8 cellular contexts compared by ENCODE assay signal in the genomic region with DNA sequence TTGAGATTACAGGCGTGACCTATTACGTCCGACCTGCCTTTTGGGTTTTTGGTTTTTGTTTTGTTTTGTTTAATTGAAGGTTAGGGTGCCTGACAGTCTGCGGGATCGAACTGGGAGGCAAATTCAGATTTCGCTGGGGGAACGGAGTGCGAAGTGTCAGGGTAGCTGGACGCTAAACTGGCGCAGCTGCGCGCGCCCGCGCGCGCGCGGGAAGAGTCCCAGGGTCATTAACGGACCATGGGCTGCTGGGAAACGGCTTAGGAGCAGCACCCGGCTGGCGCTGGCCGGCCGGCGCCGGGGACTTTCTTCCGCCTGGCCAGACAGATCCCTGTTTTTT. TPM values are rescaled to one million over a fixed set of nuclear protein-coding genes. Genes with fewer than 3 reads are reported as not detected.
A peak's percentile ranks its signal among the peaks of the same experiment; 100 is the strongest.
DNase-seq lines count a peak whose midpoint lies in the region; ATAC-seq, FAIRE-seq and TF ChIP-seq lines count a peak whose summit lies in the region.

No MANE protein-coding gene starts in this region.

- peak; percentile 79 for DNase-seq in NCI-H226
- peak in 3 of 4 experiments; percentile 51 to 53 (median 53) for DNase-seq in activated CD4-positive, CD25-positive, alpha-beta regulatory T cell (lab: John Stamatoyannopoulos, UW)
- DNase-seq in endothelial cell (ENCODE audit: low spot score), result peak; percentile 72
- no peak for DNase-seq in kidney glomerular epithelial cell (lab: John Stamatoyannopoulos, UW)

- peak overlapping the region; percentile 90 for H3K4me3 ChIP-seq in mesodermal cell (ENCODE audit: extremely low read depth, insufficient read depth, low read length, poor library complexity, severe bottlenecking)

- peak overlapping the region; percentile 98 for H3K4me3 Mint-ChIP-seq in endothelial cell (ENCODE audit: unreplicated experiment)
- H3K4me3 Mint-ChIP-seq in stimulated activated memory B cell treated with anti-CD40 and anti-IgM and Interleukin-4, amounts not matched to agents 10 μg/mL and 1 μg/mL and 100 μg/mL, for 72 hours, result peak overlapping the region; percentile 93

- TF ChIP-seq CTCF in endothelial cell (IDR thresholded peaks at IDR 0.05; ENCODE audit: unreplicated experiment), result no peak

- peaks cover 25% of the 10 kb centered on the region for H3K4me1 Mint-ChIP-seq in endothelial cell (ENCODE audit: unreplicated experiment)
- peaks cover 48% of the 10 kb centered on the region for H3K4me1 Mint-ChIP-seq in stimulated activated memory B cell treated with anti-CD40 and anti-IgM and Interleukin-4, amounts not matched to agents 10 μg/mL and 1 μg/mL and 100 μg/mL, for 72 hours

- peaks cover 6% of the 10 kb centered on the region for H3K4me1 ChIP-seq in mesodermal cell (ENCODE audit: control insufficient read depth, insufficient read depth, low read length, poor library complexity, severe bottlenecking)

- H3K9me3 Mint-ChIP-seq in endothelial cell (ENCODE audit: unreplicated experiment), result no peaks in the 10 kb centered on the region
- no peaks in the 10 kb centered on the region for H3K9me3 Mint-ChIP-seq in stimulated activated memory B cell treated with anti-CD40 and anti-IgM and Interleukin-4, amounts not matched to agents 10 μg/mL and 1 μg/mL and 100 μg/mL, for 72 hours

- WGBS in mesodermal cell (ENCODE audit: insufficient coverage in 2 of 2), 2 experiments, result 0 to 5% methylated on average over 25 to 27 of the region's 28 CpGs

- peaks cover 37% of the 10 kb centered on the region for H3K36me3 ChIP-seq in mesodermal cell (ENCODE audit: control insufficient read depth, insufficient read depth, low read length)

- FAIRE-seq in G401.6 (lab: Jason Lieb, UNC), result peak; percentile 85

- H3K36me3 Mint-ChIP-seq in endothelial cell (ENCODE audit: low read depth, unreplicated experiment), result peaks cover 12% of the 10 kb centered on the region
- peaks cover 35% of the 10 kb centered on the region for H3K36me3 Mint-ChIP-seq in stimulated activated memory B cell treated with anti-CD40 and anti-IgM and Interleukin-4, amounts not matched to agents 10 μg/mL and 1 μg/mL and 100 μg/mL, for 72 hours

- peak; percentile 55 for ATAC-seq in HG02798 (IDR thresholded peaks at IDR 0.05; ENCODE audit: poor library complexity, unreplicated experiment)
- ATAC-seq in stimulated activated memory B cell treated with anti-CD40 and anti-IgM and Interleukin-4, amounts not matched to agents 10 μg/mL and 1 μg/mL and 100 μg/mL, for 72 hours, result peak; percentile 79

- H3K9me3 ChIP-seq in mesodermal cell (ENCODE audit: control insufficient read depth, low read length), result no peaks in the 10 kb centered on the region

- H3K27ac ChIP-seq in mesodermal cell (ENCODE audit: low read depth, low read length, severe bottlenecking), result peak overlapping the region; percentile 99

- H3K27ac Mint-ChIP-seq in endothelial cell (ENCODE audit: unreplicated experiment), result peak overlapping the region; percentile 97
- peak overlapping the region; percentile 100 for H3K27ac Mint-ChIP-seq in stimulated activated memory B cell treated with anti-CD40 and anti-IgM and Interleukin-4, amounts not matched to agents 10 μg/mL and 1 μg/mL and 100 μg/mL, for 72 hours

- peaks cover 2% of the 10 kb centered on the region for H3K27me3 Mint-ChIP-seq in endothelial cell (ENCODE audit: unreplicated experiment)
- no peaks in the 10 kb centered on the region for H3K27me3 Mint-ChIP-seq in stimulated activated memory B cell treated with anti-CD40 and anti-IgM and Interleukin-4, amounts not matched to agents 10 μg/mL and 1 μg/mL and 100 μg/mL, for 72 hours

RNA-seq across cellular contexts. Expression of a gene that starts 6.8 kb away (rescaled TPM):
- 19.8 TPM for total RNA-seq in endothelial cell (ENCODE audit: unreplicated experiment)
- polyA plus RNA-seq in mesodermal cell (2013, experiment 1 of 2), result 42.1 TPM
- polyA plus RNA-seq in mesodermal cell (2013, experiment 2 of 2), result 32.1 TPM

RNA-seq across cellular contexts. Expression of a gene that starts 19.0 kb away (rescaled TPM):
- 27.2 TPM for total RNA-seq in endothelial cell (ENCODE audit: unreplicated experiment)
- 43.6 TPM for polyA plus RNA-seq in mesodermal cell (2013, experiment 1 of 2)
- 36.9 TPM for polyA plus RNA-seq in mesodermal cell (2013, experiment 2 of 2)

RNA-seq across cellular contexts. Expression of a gene that starts 19.3 kb away (rescaled TPM):
- total RNA-seq in endothelial cell (ENCODE audit: unreplicated experiment), result 0.82 TPM
- 1.9 TPM for polyA plus RNA-seq in mesodermal cell (2013, experiment 1 of 2)
- polyA plus RNA-seq in mesodermal cell (2013, experiment 2 of 2), result 1.4 TPM

RNA-seq across cellular contexts. Expression of a gene that starts 27.6 kb away (rescaled TPM):
- total RNA-seq in endothelial cell (ENCODE audit: unreplicated experiment), result 57.1 TPM
- polyA plus RNA-seq in mesodermal cell (2013, experiment 1 of 2), result 108 TPM
- 96.7 TPM for polyA plus RNA-seq in mesodermal cell (2013, experiment 2 of 2)

RNA-seq across cellular contexts. Expression of a gene that starts 28.3 kb away (rescaled TPM):
- 31.9 TPM for total RNA-seq in endothelial cell (ENCODE audit: unreplicated experiment)
- 70.0 TPM for polyA plus RNA-seq in mesodermal cell (2013, experiment 1 of 2)
- 60.5 TPM for polyA plus RNA-seq in mesodermal cell (2013, experiment 2 of 2)
